In genomic region chr11:79150966-79151365, GRCh38 we compare ENCODE assay signal across 16 cellular contexts.
DNase-seq lines count a peak whose midpoint lies in the region; ATAC-seq and TF ChIP-seq lines count a peak whose summit lies in the region.
"Had no signal": no experiment of that assay in that cellular context is flagged by ENCODE, and none has a peak within 500 bp of the region (broad histone marks: within the 10 kb centered on the region; RNA-seq: fewer than 3 reads in every experiment).

No MANE protein-coding gene starts in this region.

- H3K36me3 Mint-ChIP-seq in progenitor cell of endocrine pancreas (ENCODE audit: insufficient read depth), result no peaks in the 10 kb centered on the region
- no peaks in the 10 kb centered on the region for H3K36me3 Mint-ChIP-seq in stimulated activated naive B cell treated with anti-CD40 and anti-IgM and Interleukin-4, amounts not matched to agents 10 μg/mL and 1 μg/mL and 100 μg/mL, for 72 hours
- H3K36me3 Mint-ChIP-seq: CD4-positive, CD25-positive, alpha-beta regulatory T cell; IgD-negative memory B cell had no signal

- H3K27ac ChIP-seq in DND-41 (ENCODE audit: low read length), result peak overlapping the region; percentile 12

- no peak overlapping the region for H2AFZ ChIP-seq in DND-41 (ENCODE audit: low read depth, low read length)

- no peak overlapping the region for H3K9ac ChIP-seq in DND-41 (ENCODE audit: low read depth, low read length)

- peaks cover 18% of the 10 kb centered on the region for H3K4me1 ChIP-seq in DND-41 (ENCODE audit: insufficient read depth, low read length)

- H3K4me1 Mint-ChIP-seq in progenitor cell of endocrine pancreas (ENCODE audit: low read depth), result peaks cover under 1% of the 10 kb centered on the region
- H3K4me1 Mint-ChIP-seq in stimulated activated naive B cell treated with anti-CD40 and anti-IgM and Interleukin-4, amounts not matched to agents 10 μg/mL and 1 μg/mL and 100 μg/mL, for 72 hours, result no peaks in the 10 kb centered on the region
- H3K4me1 Mint-ChIP-seq: CD4-positive, CD25-positive, alpha-beta regulatory T cell; IgD-negative memory B cell had no signal

- no peak for TF ChIP-seq CTCF in DND-41 (IDR thresholded peaks at IDR 0.05; ENCODE audit: borderline replicate concordance, extremely low read depth, low read length, poor library complexity, severe bottlenecking)
- TF ChIP-seq CTCF in fibroblast of the aortic adventitia (IDR thresholded peaks at IDR 0.05; ENCODE audit: insufficient read depth, low read length), result no peak
- no peak for TF ChIP-seq CTCF in progenitor cell of endocrine pancreas (IDR thresholded peaks at IDR 0.05; ENCODE audit: unreplicated experiment)

- no peaks in the 10 kb centered on the region for H3K79me2 ChIP-seq in DND-41 (ENCODE audit: insufficient read depth, low read length)

- no peaks in the 10 kb centered on the region for H4K20me1 ChIP-seq in DND-41 (ENCODE audit: insufficient read depth, low read length)

- H3K4me2 ChIP-seq in DND-41 (ENCODE audit: insufficient read depth, low read length), result no peak overlapping the region

- H3K9me3 Mint-ChIP-seq in progenitor cell of endocrine pancreas (ENCODE audit: low read depth), result no peaks in the 10 kb centered on the region
- H3K9me3 Mint-ChIP-seq in stimulated activated naive B cell treated with anti-CD40 and anti-IgM and Interleukin-4, amounts not matched to agents 10 μg/mL and 1 μg/mL and 100 μg/mL, for 72 hours, result no peaks in the 10 kb centered on the region
- H3K9me3 Mint-ChIP-seq: IgD-negative memory B cell had no signal

- DNase-seq in DND-41, result no peak
- peak; percentile 28 for DNase-seq in MV-4-11 (lab: John Stamatoyannopoulos, UW)
- peak; percentile 56 for DNase-seq in astrocyte of the hippocampus (ENCODE audit: low read depth, low spot score)
- DNase-seq in fibroblast of the aortic adventitia (ENCODE audit: low read depth), result peak; percentile 75
- DNase-seq in activated naive CD4-positive, alpha-beta T cell treated with Interleukin-2 at 50 U/mL for 16 hours, result no peak
- DNase-seq in progenitor cell of endocrine pancreas (ENCODE audit: low spot score, unreplicated experiment), result no peak
- DNase-seq in stimulated activated naive B cell treated with anti-CD40 and anti-IgM and Interleukin-4, amounts not matched to agents 10 μg/mL and 1 μg/mL and 100 μg/mL, for 72 hours, result no peak
- no peak for DNase-seq in GM19240 (ENCODE audit: insufficient read length, low spot score)
- DNase-seq: AML-193; Calu3; CD4-positive, CD25-positive, alpha-beta regulatory T cell; H7; NCI-H1417 treated with DMSO at 0.1 percent for 48 hours; NCI-H2029; NCI-H524 had no signal

- no peaks in the 10 kb centered on the region for H3K27me3 Mint-ChIP-seq in progenitor cell of endocrine pancreas
- H3K27me3 Mint-ChIP-seq in stimulated activated naive B cell treated with anti-CD40 and anti-IgM and Interleukin-4, amounts not matched to agents 10 μg/mL and 1 μg/mL and 100 μg/mL, for 72 hours, result no peaks in the 10 kb centered on the region
- H3K27me3 Mint-ChIP-seq: CD4-positive, CD25-positive, alpha-beta regulatory T cell; IgD-negative memory B cell had no signal

- H3K4me3 Mint-ChIP-seq in progenitor cell of endocrine pancreas (ENCODE audit: low read depth), result no peak overlapping the region
- no peak overlapping the region for H3K4me3 Mint-ChIP-seq in stimulated activated naive B cell treated with anti-CD40 and anti-IgM and Interleukin-4, amounts not matched to agents 10 μg/mL and 1 μg/mL and 100 μg/mL, for 72 hours
- H3K4me3 Mint-ChIP-seq: CD4-positive, CD25-positive, alpha-beta regulatory T cell; IgD-negative memory B cell had no signal

- ATAC-seq in DND-41 (ENCODE audit: insufficient read depth, low read depth), result no peak
- no peak for ATAC-seq in stimulated activated naive B cell treated with anti-CD40 and anti-IgM and Interleukin-4, amounts not matched to agents 10 μg/mL and 1 μg/mL and 100 μg/mL, for 72 hours (replicated peaks)

- no peaks in the 10 kb centered on the region for H3K27me3 ChIP-seq in DND-41 (ENCODE audit: insufficient read depth, low read length, poor library complexity)

- no peaks in the 10 kb centered on the region for H3K36me3 ChIP-seq in DND-41 (ENCODE audit: insufficient read depth, low read length)

- H3K9me3 ChIP-seq in DND-41 (ENCODE audit: insufficient read depth, low read length, severe bottlenecking), result no peaks in the 10 kb centered on the region

- no peak overlapping the region for H3K27ac Mint-ChIP-seq in progenitor cell of endocrine pancreas
- H3K27ac Mint-ChIP-seq in stimulated activated naive B cell treated with anti-CD40 and anti-IgM and Interleukin-4, amounts not matched to agents 10 μg/mL and 1 μg/mL and 100 μg/mL, for 72 hours, result no peak overlapping the region
- H3K27ac Mint-ChIP-seq: CD4-positive, CD25-positive, alpha-beta regulatory T cell; IgD-negative memory B cell had no signal

- no peak overlapping the region for H3K4me3 ChIP-seq in DND-41 (ENCODE audit: low read depth in 1 of 2, low read length in 2 of 2)
- H3K4me3 ChIP-seq in fibroblast of the aortic adventitia (ENCODE audit: low read depth, low read length), result no peak overlapping the region

Comparison
In these comparisons a context has a peak if more than half of its experiments do, and no peak if none do; other contexts are left out.
1. DNase-seq: peak in MV-4-11 (single experiment), astrocyte of the hippocampus (single experiment) and fibroblast of the aortic adventitia (single experiment); none in DND-41 (single experiment), activated naive CD4-positive, alpha-beta T cell treated with Interleukin-2 at 50 U/mL for 16 hours (single experiment), progenitor cell of endocrine pancreas (single experiment), stimulated activated naive B cell treated with anti-CD40 and anti-IgM and Interleukin-4, amounts not matched to agents 10 μg/mL and 1 μg/mL and 100 μg/mL, for 72 hours (single experiment) and GM19240 (single experiment).